Comparison of ENCODE assay signal across 24 cellular contexts in the genomic region with DNA sequence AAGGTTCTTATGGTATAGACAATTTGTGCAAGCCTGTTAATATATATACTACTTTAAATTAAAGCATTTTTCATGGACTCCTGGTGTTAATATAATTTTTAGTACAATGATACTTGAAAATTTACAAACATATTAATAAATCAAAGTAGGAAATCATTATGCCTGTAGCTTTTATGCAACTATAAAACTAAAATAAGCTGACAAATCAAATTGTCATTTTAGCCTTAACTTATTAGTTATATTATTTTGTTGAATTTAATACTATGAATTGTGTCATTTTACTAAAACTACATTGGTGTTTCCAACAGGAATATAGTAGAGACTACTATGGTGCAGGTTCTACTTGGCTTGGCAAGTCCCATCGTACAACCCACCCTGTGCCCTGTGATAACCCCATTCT.
DNase-seq lines count a peak whose midpoint lies in the region; ATAC-seq, FAIRE-seq and TF ChIP-seq lines count a peak whose summit lies in the region.
"Had no signal": no experiment of that assay in that cellular context is flagged by ENCODE, and none has a peak within 500 bp of the region (broad histone marks: within the 10 kb centered on the region; RNA-seq: fewer than 3 reads in every experiment).

No MANE protein-coding gene starts in this region.

- H3K27ac Mint-ChIP-seq in stimulated activated effector memory CD8-positive, alpha-beta T cell treated with anti-CD3 and anti-CD28 coated beads, Interleukin-12 subunit alpha, Interleukin-12 subunit beta, amount 100 ng/mL, for 72 hours, result no peak overlapping the region
- H3K27ac Mint-ChIP-seq: CD14-positive monocyte; CD4-positive, alpha-beta memory T cell; CD4-positive, CD25-positive, alpha-beta regulatory T cell; CD8-positive, alpha-beta memory T cell had no signal

- no peak overlapping the region for H3K4me3 Mint-ChIP-seq in stimulated activated effector memory CD8-positive, alpha-beta T cell treated with anti-CD3 and anti-CD28 coated beads, Interleukin-12 subunit alpha, Interleukin-12 subunit beta, amount 100 ng/mL, for 72 hours
- H3K4me3 Mint-ChIP-seq: CD14-positive monocyte; CD4-positive, alpha-beta memory T cell; CD4-positive, CD25-positive, alpha-beta regulatory T cell had no signal

- ATAC-seq in HepG2 (no peak), right lobe of liver (no peak)
- no peak for ATAC-seq in stimulated activated effector memory CD8-positive, alpha-beta T cell treated with anti-CD3 and anti-CD28 coated beads, Interleukin-12 subunit alpha, Interleukin-12 subunit beta, amount 100 ng/mL, for 72 hours
- ATAC-seq: GM12878 had no signal

- H3K36me3 ChIP-seq in HepG2 (replicated peaks in 1 of 2; ENCODE audit: control insufficient read depth in 1 of 2, insufficient read depth in 2 of 2, low read length in 2 of 2), result no peaks in the 10 kb centered on the region
- no peaks in the 10 kb centered on the region for H3K36me3 ChIP-seq in right lobe of liver
- H3K36me3 ChIP-seq: BE2C, BLaER1 had no signal

- H3K27ac ChIP-seq in HepG2 (ENCODE audit: extremely low read length, insufficient read depth, low read length), result no peak overlapping the region
- H3K27ac ChIP-seq in right lobe of liver, result no peak overlapping the region
- H3K27ac ChIP-seq: 22Rv1, BLaER1 had no signal

- POLR2A ChIA-PET in HepG2 (lab: Yijun Ruan, JAX), result no interaction called here

- H3K4me3 ChIP-seq in HepG2 (replicated peaks in 1 of 3; ENCODE audit: insufficient read depth in 1 of 3, low read depth in 2 of 3, low read length in 3 of 3) (no peak overlapping the region), right lobe of liver (no peak overlapping the region)
- H3K4me3 ChIP-seq: BLaER1, GM12878 had no signal

- TF ChIP-seq RAD21 in HepG2 (CRISPR knock-in tag; IDR thresholded peaks at IDR 0.05), result no peak

- WGBS in HepG2 (ENCODE audit: low lambda C conversion rate), result 0% methylated on average over 1 of the region's 1 CpG
- 89% methylated on average over 1 of the region's 1 CpG for WGBS in right lobe of liver (ENCODE audit: insufficient coverage, low coverage, low lambda C conversion rate, missing lambda C conversion rate)

- H2AFZ ChIP-seq in HepG2 (ENCODE audit: low read length), result no peak overlapping the region

- intact Hi-C loops in HepG2 (cut with micrococcal nuclease; ENCODE audit: unreplicated experiment), result no loop called here
- intact Hi-C loops in right lobe of liver (cut with DNase I), result no loop called here

- TF ChIP-seq CTCF in HepG2 (CRISPR knock-in tag; IDR thresholded peaks at IDR 0.05) (no peak), right lobe of liver (IDR thresholded peaks at IDR 0.05) (no peak)

- TF ChIP-seq EP300 in HepG2 (IDR thresholded peaks at IDR 0.05; ENCODE audit: low read depth in 2 of 2, low read length in 2 of 2), result no peak
- no peak for TF ChIP-seq EP300 in HepG2 (CRISPR knock-in tag; IDR thresholded peaks at IDR 0.05; ENCODE audit: borderline replicate concordance)

- BruUV-seq in HepG2 (replicated peaks; lab: Mats Ljungman, UMichigan), result no TSS peak

- CTCF ChIA-PET in HepG2 (lab: Yijun Ruan, JAX; ENCODE audit: low intra/inter-chr PET ratio, low total read pairs), result no interaction called here

- no peaks in the 10 kb centered on the region for H3K79me2 ChIP-seq in HepG2 (ENCODE audit: insufficient read depth, low read length)

- no peaks in the 10 kb centered on the region for H4K20me1 ChIP-seq in HepG2 (ENCODE audit: insufficient read depth, low read length)
- H4K20me1 ChIP-seq: BLaER1 had no signal

- in situ Hi-C loops in HepG2 (cut with HindIII; ENCODE audit: extremely low pct_ligation_motif_present, low pct_unique_long_range_greater_than_20kb), result no loop called here

- no peaks in the 10 kb centered on the region for H3K4me1 Mint-ChIP-seq in stimulated activated effector memory CD8-positive, alpha-beta T cell treated with anti-CD3 and anti-CD28 coated beads, Interleukin-12 subunit alpha, Interleukin-12 subunit beta, amount 100 ng/mL, for 72 hours
- H3K4me1 Mint-ChIP-seq: CD14-positive monocyte; CD4-positive, CD25-positive, alpha-beta regulatory T cell; CD8-positive, alpha-beta memory T cell had no signal

- no peaks in the 10 kb centered on the region for H3K9me3 Mint-ChIP-seq in stimulated activated effector memory CD8-positive, alpha-beta T cell treated with anti-CD3 and anti-CD28 coated beads, Interleukin-12 subunit alpha, Interleukin-12 subunit beta, amount 100 ng/mL, for 72 hours
- H3K9me3 Mint-ChIP-seq: CD14-positive monocyte had no signal

- 0 out of 5 replicates have a peak, but pooled peaks cover 0 to 2% of the 10 kb centered on the region in 2 experiments for H3K27me3 ChIP-seq in HepG2 (ENCODE audit: control insufficient read depth in 1 of 2, insufficient read depth in 2 of 2, low read length in 2 of 2)
- H3K27me3 ChIP-seq in right lobe of liver, result no peaks in the 10 kb centered on the region
- H3K27me3 ChIP-seq: BE2C, BLaER1 had no signal

- H3K4me1 ChIP-seq in HepG2 (ENCODE audit: insufficient read depth, low read length) (peaks cover 12% of the 10 kb centered on the region; the same call in 1 of the 2 replicates), right lobe of liver (peaks cover 0 to 22% (median 10%) of the 10 kb centered on the region in 4 donors)
- H3K4me1 ChIP-seq: BE2C, BLaER1 had no signal

- no peak overlapping the region for H3K9ac ChIP-seq in HepG2 (ENCODE audit: insufficient read depth, low read depth, low read length)
- H3K9ac ChIP-seq: BLaER1 had no signal

- H3K9me3 ChIP-seq in HepG2 (ENCODE audit: low read length), result no peaks in the 10 kb centered on the region
- no peaks in the 10 kb centered on the region for H3K9me3 ChIP-seq in right lobe of liver
- H3K9me3 ChIP-seq: BE2C had no signal

- TF ChIP-seq POLR2A in HepG2 (IDR thresholded peaks at IDR 0.05; ENCODE audit: insufficient read depth in 1 of 2, low read depth in 2 of 2, low read length in 2 of 2), result no peak
- TF ChIP-seq POLR2A in right lobe of liver (IDR thresholded peaks at IDR 0.05), result no peak
- TF ChIP-seq POLR2A in GM12891 (IDR thresholded peaks at IDR 0.05; ENCODE audit: low read depth, low read length), result no peak

- DNase-seq in HepG2 (ENCODE audit: low spot score) (no peak), right lobe of liver (no peak), RCC 7860 (ENCODE audit: low spot score) (no peak), GM12891 (ENCODE audit: insufficient read length, low spot score) (no peak)
- no peak for DNase-seq in stimulated activated effector memory CD8-positive, alpha-beta T cell treated with anti-CD3 and anti-CD28 coated beads, Interleukin-12 subunit alpha, Interleukin-12 subunit beta, amount 100 ng/mL, for 72 hours (ENCODE audit: low spot score in 2 of 2)
- DNase-seq: ACHN; BE2C; C1 segment of cervical spinal cord; CD4-positive, alpha-beta memory T cell; CD4-positive, CD25-positive, alpha-beta regulatory T cell; CD8-positive, alpha-beta memory T cell; COR-L47; DMS 273 treated with DMSO at 0.1 percent for 48 hours; DMS153; DMS53; DMS79; DND-41; EL; GDM1 had no signal

- no peaks in the 10 kb centered on the region for H3K36me3 Mint-ChIP-seq in stimulated activated effector memory CD8-positive, alpha-beta T cell treated with anti-CD3 and anti-CD28 coated beads, Interleukin-12 subunit alpha, Interleukin-12 subunit beta, amount 100 ng/mL, for 72 hours
- H3K36me3 Mint-ChIP-seq: CD14-positive monocyte; CD4-positive, alpha-beta memory T cell; CD4-positive, CD25-positive, alpha-beta regulatory T cell; CD8-positive, alpha-beta memory T cell had no signal

- H3K4me2 ChIP-seq in HepG2 (ENCODE audit: low read depth, low read length), result no peak overlapping the region
- H3K4me2 ChIP-seq: BLaER1 had no signal

- no peak for FAIRE-seq in HepG2 (lab: Jason Lieb, UNC)
- peak; percentile 29 for FAIRE-seq in RCC 7860 (lab: Jason Lieb, UNC)
- FAIRE-seq in GM12891 (lab: Jason Lieb, UNC), result no peak
- FAIRE-seq: GM12878, GM19239 had no signal

TF ChIP-seq in HepG2, 621 proteins besides CTCF, POLR2A, EP300 and RAD21:
- no peak for TF ChIP-seq HOXD1 (CRISPR knock-in tag; IDR thresholded peaks at IDR 0.05)
- TF ChIP-seq MAFK (conservative IDR thresholded peaks at IDR 0.05 in 1 of 2, IDR thresholded peaks at IDR 0.05 in 1 of 2; ENCODE audit: low read length in 2 of 2), result peak; percentile 62 to 76
- TF ChIP-seq MAFF (IDR thresholded peaks at IDR 0.05; ENCODE audit: low read depth, low read length), result peak; percentile 57
- TF ChIP-seq SATB2 (CRISPR knock-in tag; IDR thresholded peaks at IDR 0.05), result no peak

TF ChIP-seq in GM12891, 5 proteins besides CTCF, POLR2A, EP300 and RAD21:
- TF ChIP-seq SPI1 (IDR thresholded peaks at IDR 0.05; ENCODE audit: low read depth, low read length) (no peak), TAF1 (IDR thresholded peaks at IDR 0.05; ENCODE audit: low read depth, low read length) (no peak), POU2F2 (IDR thresholded peaks at IDR 0.05; ENCODE audit: low read depth, low read length) (no peak), PAX5 (IDR thresholded peaks at IDR 0.05; ENCODE audit: insufficient read depth, low read length, severe bottlenecking) (no peak), POLR2AphosphoS5 (IDR thresholded peaks at IDR 0.05; ENCODE audit: low read depth, low read length) (no peak)
